Comparison of ENCODE assay signal across 8 cellular contexts in genomic region chr7:25389489-25390106, GRCh38.
DNase-seq lines count a peak whose midpoint lies in the region; ATAC-seq and TF ChIP-seq lines count a peak whose summit lies in the region.

No MANE protein-coding gene starts in this region.

- no peaks in the 10 kb centered on the region for H3K9me3 ChIP-seq in lower lobe of right lung

- H3K27me3 ChIP-seq in lower lobe of right lung (ENCODE audit: low read depth) = no peaks in the 10 kb centered on the region

- ATAC-seq in lower lobe of right lung (no peak), HG02678 (IDR thresholded peaks at IDR 0.05; ENCODE audit: unreplicated experiment) (no peak), GM18867 (IDR thresholded peaks at IDR 0.05; ENCODE audit: unreplicated experiment) (no peak), GM21529 (IDR thresholded peaks at IDR 0.05; ENCODE audit: unreplicated experiment) (no peak)

- H3K27ac ChIP-seq in lower lobe of right lung = no peak overlapping the region

- no peaks in the 10 kb centered on the region for H3K36me3 ChIP-seq in lower lobe of right lung

- intact Hi-C loops in lower lobe of right lung (cut with DNase I) = loop anchor here (10.0 kb wide), 2 partner anchors 125 to 175 kb away; no protein-coding TSS in a partner anchor

- H3K4me1 ChIP-seq in lower lobe of right lung = peaks cover 9% of the 10 kb centered on the region

- peak; percentile 9 for DNase-seq in CD1c-positive myeloid dendritic cell (ENCODE audit: extremely low spot score)
- peak; percentile 76 for DNase-seq in H4 (ENCODE audit: low spot score)
- peak; percentile 63 for DNase-seq in NCI-H345 treated with DMSO at 0.1 percent for 48 hours (lab: John Stamatoyannopoulos, UW; ENCODE audit: unreplicated experiment)
- peak; percentile 65 for DNase-seq in cerebellum (ENCODE audit: low spot score)
- DNase-seq in lower lobe of right lung = no peak

- TF ChIP-seq CTCF in lower lobe of right lung (IDR thresholded peaks at IDR 0.05) = peak; percentile 44

- H3K4me3 ChIP-seq in lower lobe of right lung = no peak overlapping the region
